Comparison of ENCODE assay signal across 8 cellular contexts in genomic region chrX:123422875-123423274, GRCh38.
A peak's percentile ranks its signal among the peaks of the same experiment; 100 is the strongest.
DNase-seq lines count a peak whose midpoint lies in the region; ATAC-seq, FAIRE-seq and TF ChIP-seq lines count a peak whose summit lies in the region.

No MANE protein-coding gene starts in this region.

- no peak overlapping the region for H3K27ac Mint-ChIP-seq in H9

- H2BK12ac ChIP-seq in H9 (ENCODE audit: insufficient read length, low read depth, low read length) = no peak overlapping the region

- no peak overlapping the region for H2BK120ac ChIP-seq in H9 (ENCODE audit: low read depth, low read length, poor library complexity, severe bottlenecking)

- no peak overlapping the region for H3K4me2 ChIP-seq in H9 (ENCODE audit: insufficient read depth, insufficient read length, low read length)

- no peak overlapping the region for H2BK20ac ChIP-seq in H9 (ENCODE audit: low read depth, low read length, poor library complexity, severe bottlenecking)

- H3K23ac ChIP-seq in H9 (ENCODE audit: insufficient read length, low read depth, low read length) = no peak overlapping the region

- H4K8ac ChIP-seq in H9 (replicated peaks; ENCODE audit: insufficient read length, low read depth, low read length) = no peak overlapping the region

- H3K4me3 Mint-ChIP-seq in H9 = no peak overlapping the region

- H3K79me2 ChIP-seq in H9 (ENCODE audit: insufficient read depth, low read length) = no peaks in the 10 kb centered on the region

- H3K27me3 Mint-ChIP-seq in H9 (ENCODE audit: low read depth) = no peaks in the 10 kb centered on the region

- H3K4me1 Mint-ChIP-seq in H9 = peaks cover 17 to 18% of the 10 kb centered on the region in 2 experiments

- no peaks in the 10 kb centered on the region; the same call in 1 of the 2 replicates for H3K4me1 ChIP-seq in H9 (ENCODE audit: insufficient read depth, low read length)

- H2BK5ac ChIP-seq in H9 (ENCODE audit: insufficient read length, low read length) = no peak overlapping the region

- H3K36me3 Mint-ChIP-seq in H9 (ENCODE audit: insufficient read depth in 1 of 3, low read depth in 3 of 3) = no peaks in the 10 kb centered on the region; a peak in 1 of 7 replicates

- no peak for ATAC-seq in GM19328 (IDR thresholded peaks at IDR 0.05; ENCODE audit: unreplicated experiment)

- WGBS in H9 (ENCODE audit: extremely low coverage, insufficient read length, low lambda C conversion rate) = no CpG with 5 or more reads among the region's 1 CpG

- no peak overlapping the region for H2AFZ ChIP-seq in H9 (ENCODE audit: low read length)

- H3K27me3 ChIP-seq in H9 (ENCODE audit: insufficient read depth, low read length) = no peaks in the 10 kb centered on the region

- H3K18ac ChIP-seq in H9 (ENCODE audit: insufficient read length, low read depth, low read length) = no peak overlapping the region

- no peak overlapping the region for H3K56ac ChIP-seq in H9 (ENCODE audit: insufficient read length, low read depth, low read length)

- H4K91ac ChIP-seq in H9 (ENCODE audit: insufficient read length, low read depth, low read length) = no peak overlapping the region

- TF ChIP-seq POLR2A in GM12891 (IDR thresholded peaks at IDR 0.05; ENCODE audit: low read depth, low read length) = no peak

- no peak overlapping the region for H3K9ac ChIP-seq in H9 (ENCODE audit: extremely low read depth, insufficient read length, low read length)

- no peak overlapping the region for H2BK15ac ChIP-seq in H9 (ENCODE audit: low read depth, low read length)

- H4K5ac ChIP-seq in H9 (ENCODE audit: insufficient read length, low read depth, low read length) = no peak overlapping the region

- H3K27ac ChIP-seq in H9 (ENCODE audit: insufficient read length, low read depth, low read length) = no peak overlapping the region

- peak; percentile 69 for TF ChIP-seq CTCF in H9 (conservative IDR thresholded peaks at IDR 0.05)

- no peaks in the 10 kb centered on the region for H3K79me1 ChIP-seq in H9 (ENCODE audit: insufficient read depth, low read depth, low read length, poor library complexity, severe bottlenecking)

- no peak overlapping the region for H2AK5ac ChIP-seq in H9 (ENCODE audit: insufficient read length, low read length)

- H3T11ph ChIP-seq in H9 (ENCODE audit: low read length) = no peak overlapping the region

- no peak overlapping the region for H3K14ac ChIP-seq in H9 (ENCODE audit: insufficient read depth, low read length)

- H3K9me3 Mint-ChIP-seq in H9 = peaks cover 0 to 35% of the 10 kb centered on the region in 2 experiments; a peak in 3 of 5 replicates

- FAIRE-seq in GM12891 (lab: Jason Lieb, UNC) = no peak

- no peaks in the 10 kb centered on the region for H4K20me1 ChIP-seq in H9 (ENCODE audit: control insufficient read depth, insufficient read depth, insufficient read length)

- peaks cover 26% of the 10 kb centered on the region for H3K9me3 ChIP-seq in H9 (ENCODE audit: control insufficient read depth, low read depth, low read length)

- peak; percentile 15 for DNase-seq in Ammon's horn (ENCODE audit: low spot score)
- DNase-seq in H9 = no peak
- peak; percentile 21 for DNase-seq in SW480 (ENCODE audit: low spot score)
- peak; percentile 9 for DNase-seq in iPS DF 4.7 (ENCODE audit: extremely low read depth, low spot score)
- no peak for DNase-seq in DMS153 treated with DMSO at 0.1 percent for 48 hours (lab: John Stamatoyannopoulos, UW; ENCODE audit: unreplicated experiment)
- no peak for DNase-seq in GM12891 (ENCODE audit: insufficient read length, low spot score)
- DNase-seq in UCSD-AML1 (lab: John Stamatoyannopoulos, UW; ENCODE audit: unreplicated experiment) = no peak

- no peak overlapping the region for H3K4ac ChIP-seq in H9 (ENCODE audit: low read depth, low read length)

- no peaks in the 10 kb centered on the region for H3K23me2 ChIP-seq in H9 (ENCODE audit: insufficient read length, low read depth, low read length, poor library complexity, severe bottlenecking)

TF ChIP-seq in GM12891, 5 proteins besides CTCF, POLR2A, EP300 and RAD21:
- TF ChIP-seq POU2F2 (IDR thresholded peaks at IDR 0.05; ENCODE audit: low read depth, low read length) (no peak), PAX5 (IDR thresholded peaks at IDR 0.05; ENCODE audit: insufficient read depth, low read length, severe bottlenecking) (no peak), POLR2AphosphoS5 (IDR thresholded peaks at IDR 0.05; ENCODE audit: low read depth, low read length) (no peak), TAF1 (IDR thresholded peaks at IDR 0.05; ENCODE audit: low read depth, low read length) (no peak), SPI1 (IDR thresholded peaks at IDR 0.05; ENCODE audit: low read depth, low read length) (no peak)
TF ChIP-seq in GM12891: peak in this region for 0.

Comparison
In these comparisons a context has a peak if more than half of its experiments do, and no peak if none do; other contexts are left out.
1. DNase-seq: peak in Ammon's horn (single experiment), SW480 (single experiment) and iPS DF 4.7 (single experiment); none in H9 (single experiment), DMS153 treated with DMSO at 0.1 percent for 48 hours (single experiment), GM12891 (single experiment) and UCSD-AML1 (single experiment).